In genomic region chr2:31205613-31206012, GRCh38 we compare ENCODE assay signal across 22 cellular contexts. TPM values are rescaled to one million over a fixed set of nuclear protein-coding genes. Genes with fewer than 3 reads are reported as not detected.
DNase-seq lines count a peak whose midpoint lies in the region; ATAC-seq and TF ChIP-seq lines count a peak whose summit lies in the region.
"Had no signal": no experiment of that assay in that cellular context is flagged by ENCODE, and none has a peak within 500 bp of the region (broad histone marks: within the 10 kb centered on the region; RNA-seq: fewer than 3 reads in every experiment).

No MANE protein-coding gene starts in this region.

- peak overlapping the region; percentile 25 for H2AK5ac ChIP-seq in neuronal stem cell (ENCODE audit: low read depth, low read length)

- ATAC-seq in GM18517 (IDR thresholded peaks at IDR 0.05; ENCODE audit: unreplicated experiment) = no peak
- no peak for ATAC-seq in stimulated activated naive CD8-positive, alpha-beta T cell treated with anti-CD3 and anti-CD28 coated beads, Interleukin-15, Interleukin-2, amounts not matched to agents 100 U/mL and 50 U/mL, for 24 hours
- ATAC-seq: A549, GM12878 had no signal

- H3K27ac ChIP-seq in MM.1S (ENCODE audit: low read length) (no peak overlapping the region), neuronal stem cell (replicated peaks; ENCODE audit: low read length) (no peak overlapping the region)
- H3K27ac ChIP-seq: A549; BLaER1 treated with 17β-estradiol and CSF1 and Interleukin-3, amounts not matched to agents 10 nM and 100 nM had no signal

- H3K4me1 Mint-ChIP-seq in activated CD4-positive, alpha-beta T cell treated with anti-CD3 and anti-CD28 coated beads, Interleukin-2, amount 10 ng/mL, durations not matched to agents 24 days and 14 days = no peaks in the 10 kb centered on the region
- H3K4me1 Mint-ChIP-seq: CD8-positive, alpha-beta memory T cell had no signal

- H3K4me3 ChIP-seq in MM.1S (ENCODE audit: low read length) = no peak overlapping the region
- no peak overlapping the region for H3K4me3 ChIP-seq in neuronal stem cell (ENCODE audit: low read length in 2 of 2)
- H3K4me3 ChIP-seq: A549; BLaER1 treated with 17β-estradiol and CSF1 and Interleukin-3, amounts not matched to agents 10 nM and 100 nM; GM12878; HAP-1 had no signal

- H3K4me1 ChIP-seq in MM.1S (ENCODE audit: low read length) (peaks cover 25% of the 10 kb centered on the region), neuronal stem cell (ENCODE audit: control insufficient read depth in 2 of 2, insufficient read depth in 1 of 2, low read depth in 1 of 2, low read length in 2 of 2) (peaks cover 0 to 8% of the 10 kb centered on the region in 2 donors)
- H3K4me1 ChIP-seq: A549, BE2C, HAP-1 had no signal

- H3K79me2 ChIP-seq in MM.1S (ENCODE audit: low read length) = no peaks in the 10 kb centered on the region

- H3K18ac ChIP-seq in neuronal stem cell (ENCODE audit: low read length) = peak overlapping the region; percentile 54

- no peak overlapping the region for H2BK5ac ChIP-seq in neuronal stem cell (ENCODE audit: low read length)

- no peak overlapping the region for H4K91ac ChIP-seq in neuronal stem cell (ENCODE audit: low read depth, low read length, poor library complexity)

- H3K4ac ChIP-seq in neuronal stem cell (ENCODE audit: low read length) = no peak overlapping the region

- H3F3A ChIP-seq in MM.1S (ENCODE audit: insufficient read depth, low read length) = peaks cover 9% of the 10 kb centered on the region; the same call in 1 of the 2 replicates

- H3K9me3 Mint-ChIP-seq in activated CD4-positive, alpha-beta T cell treated with anti-CD3 and anti-CD28 coated beads, Interleukin-2, amount 10 ng/mL, durations not matched to agents 24 days and 14 days = no peaks in the 10 kb centered on the region
- H3K9me3 Mint-ChIP-seq: CD14-positive monocyte; CD4-positive, alpha-beta T cell; CD8-positive, alpha-beta memory T cell; HFFc6 had no signal

- no peak overlapping the region for H2AFZ ChIP-seq in MM.1S (ENCODE audit: low read length)
- no peak overlapping the region for H2AFZ ChIP-seq in neuronal stem cell (ENCODE audit: low read length)

- H2BK15ac ChIP-seq in neuronal stem cell (ENCODE audit: low read length) = no peak overlapping the region

- intact Hi-C loops in activated CD4-positive, alpha-beta T cell treated with anti-CD3 and anti-CD28 coated beads, Interleukin-2, amount 10 ng/mL, durations not matched to agents 24 days and 14 days (cut with micrococcal nuclease) = no loop called here

- H2BK120ac ChIP-seq in neuronal stem cell (ENCODE audit: low read depth, low read length) = no peak overlapping the region

- H3K36me3 ChIP-seq in MM.1S (replicated peaks; ENCODE audit: insufficient read depth, low read length) (no peaks in the 10 kb centered on the region), neuronal stem cell (replicated peaks in 1 of 2; ENCODE audit: control insufficient read depth in 2 of 2, insufficient read depth in 2 of 2, low read length in 2 of 2) (no peaks in the 10 kb centered on the region)
- H3K36me3 ChIP-seq: BE2C; BLaER1 treated with 17β-estradiol and CSF1 and Interleukin-3, amounts not matched to agents 10 nM and 100 nM; HAP-1 had no signal

- WGBS in neuronal stem cell (ENCODE audit: extremely low coverage in 2 of 2, insufficient read length in 2 of 2, insufficient replicate concordance in 1 of 2), 2 donors = no CpG with 5 or more reads among the region's 3 CpGs

- no peak overlapping the region for H4K8ac ChIP-seq in neuronal stem cell (ENCODE audit: low read depth, low read length)

- H3K9ac ChIP-seq in MM.1S (ENCODE audit: low read length) = no peak overlapping the region
- no peak overlapping the region for H3K9ac ChIP-seq in neuronal stem cell (ENCODE audit: low read depth, low read length, poor library complexity)
- H3K9ac ChIP-seq: BLaER1 treated with 17β-estradiol and CSF1 and Interleukin-3, amounts not matched to agents 10 nM and 100 nM had no signal

- no peak overlapping the region for H3K4me3 Mint-ChIP-seq in activated CD4-positive, alpha-beta T cell treated with anti-CD3 and anti-CD28 coated beads, Interleukin-2, amount 10 ng/mL, durations not matched to agents 24 days and 14 days
- H3K4me3 Mint-ChIP-seq: CD14-positive monocyte; CD4-positive, alpha-beta T cell; CD8-positive, alpha-beta memory T cell; HFFc6 had no signal

- H3K27me3 ChIP-seq in MM.1S (replicated peaks; ENCODE audit: insufficient read depth, low read length) = no peaks in the 10 kb centered on the region
- H3K27me3 ChIP-seq in neuronal stem cell (ENCODE audit: control insufficient read depth in 3 of 3, insufficient read depth in 3 of 3, low read depth in 1 of 3, low read length in 3 of 3) = peaks cover 0 to 11% (median 0%) of the 10 kb centered on the region in 3 experiments
- H3K27me3 ChIP-seq: BE2C; BLaER1 treated with 17β-estradiol and CSF1 and Interleukin-3, amounts not matched to agents 10 nM and 100 nM had no signal

- H2BK12ac ChIP-seq in neuronal stem cell (ENCODE audit: low read length) = no peak overlapping the region

- peak; percentile 37 for DNase-seq in activated CD4-positive, alpha-beta T cell treated with anti-CD3 and anti-CD28 coated beads, Interleukin-2, amount 10 ng/mL, durations not matched to agents 24 days and 14 days
- DNase-seq in activated CD4-positive, alpha-beta T cell treated with anti-CD3 and anti-CD28 coated beads for 1 hour = no peak
- DNase-seq in MM.1S (peak; percentile 1), neuronal stem cell (ENCODE audit: low spot score) (no peak), MV-4-11 (lab: John Stamatoyannopoulos, UW) (no peak)
- no peak for DNase-seq in stimulated activated naive CD8-positive, alpha-beta T cell treated with anti-CD3 and anti-CD28 coated beads, Interleukin-15, Interleukin-2, amounts not matched to agents 100 U/mL and 50 U/mL, for 24 hours
- DNase-seq: 8988T; ACHN; AML-193; BE2C; CD4-positive, alpha-beta T cell; CD8-positive, alpha-beta memory T cell; EL; GDM1; GOT3; HFFc6 had no signal

- H3K36me3 Mint-ChIP-seq in activated CD4-positive, alpha-beta T cell treated with anti-CD3 and anti-CD28 coated beads, Interleukin-2, amount 10 ng/mL, durations not matched to agents 24 days and 14 days (ENCODE audit: low read depth) = no peaks in the 10 kb centered on the region
- H3K36me3 Mint-ChIP-seq: CD14-positive monocyte; CD8-positive, alpha-beta memory T cell had no signal

- H3K79me1 ChIP-seq in neuronal stem cell (ENCODE audit: low read depth, low read length) = no peaks in the 10 kb centered on the region

- H4K20me1 ChIP-seq in MM.1S (ENCODE audit: insufficient read depth, low read length) = no peaks in the 10 kb centered on the region
- H4K20me1 ChIP-seq: BLaER1 treated with 17β-estradiol and CSF1 and Interleukin-3, amounts not matched to agents 10 nM and 100 nM had no signal

- no peak for TF ChIP-seq CTCF in MM.1S (IDR thresholded peaks at IDR 0.05; ENCODE audit: low read length)

- no peaks in the 10 kb centered on the region for H3K9me2 ChIP-seq in MM.1S (replicated peaks; ENCODE audit: insufficient read depth, low read length)

- H3K23ac ChIP-seq in neuronal stem cell (ENCODE audit: low read depth, low read length, poor library complexity) = no peak overlapping the region

- no peak overlapping the region for H3K27ac Mint-ChIP-seq in activated CD4-positive, alpha-beta T cell treated with anti-CD3 and anti-CD28 coated beads, Interleukin-2, amount 10 ng/mL, durations not matched to agents 24 days and 14 days
- H3K27ac Mint-ChIP-seq: CD14-positive monocyte; CD4-positive, alpha-beta T cell; HFFc6 had no signal

- H3K14ac ChIP-seq in neuronal stem cell (ENCODE audit: low read length) = no peak overlapping the region

- H3K4me2 ChIP-seq in MM.1S (ENCODE audit: low read depth, low read length) = no peak overlapping the region
- no peak overlapping the region for H3K4me2 ChIP-seq in neuronal stem cell (ENCODE audit: insufficient read depth, low read length, poor library complexity, severe bottlenecking)
- H3K4me2 ChIP-seq: A549 had no signal

- no peaks in the 10 kb centered on the region for H3K9me3 ChIP-seq in MM.1S (replicated peaks; ENCODE audit: insufficient read depth, low read length)
- peaks cover 0 to 2% of the 10 kb centered on the region in 2 donors for H3K9me3 ChIP-seq in neuronal stem cell (replicated peaks in 1 of 2; ENCODE audit: control insufficient read depth in 2 of 2, insufficient read depth in 1 of 2, low read depth in 1 of 2, low read length in 2 of 2)
- H3K9me3 ChIP-seq: A549; BE2C; BLaER1 treated with 17β-estradiol and CSF1 and Interleukin-3, amounts not matched to agents 10 nM and 100 nM; HAP-1 had no signal

- H3K27me3 Mint-ChIP-seq in activated CD4-positive, alpha-beta T cell treated with anti-CD3 and anti-CD28 coated beads, Interleukin-2, amount 10 ng/mL, durations not matched to agents 24 days and 14 days = no peaks in the 10 kb centered on the region
- H3K27me3 Mint-ChIP-seq: CD4-positive, alpha-beta T cell had no signal

RNA-seq across cellular contexts. Expression of gene CAPN14, which starts 11.7 kb away (rescaled TPM):
- 0.07 and 0.12 TPM in 2 replicates for total RNA-seq in activated CD4-positive, alpha-beta T cell treated with anti-CD3 and anti-CD28 coated beads, Interleukin-2, amount 10 ng/mL, durations not matched to agents 24 days and 14 days
- polyA plus RNA-seq in neuronal stem cell (2013, experiment 1 of 2) = 0.06 TPM
- polyA plus RNA-seq in neuronal stem cell (2013, experiment 2 of 2) = 0.06 TPM
- polyA plus RNA-seq: CD14-positive monocyte had no signal

RNA-seq across cellular contexts. Expression of gene EHD3, which starts 28.3 kb away (rescaled TPM):
- 1.3 and 1.5 TPM in 2 replicates for total RNA-seq in activated CD4-positive, alpha-beta T cell treated with anti-CD3 and anti-CD28 coated beads, Interleukin-2, amount 10 ng/mL, durations not matched to agents 24 days and 14 days
- polyA plus RNA-seq in neuronal stem cell (2013, experiment 1 of 2) = 5.0 TPM
- 4.7 TPM for polyA plus RNA-seq in neuronal stem cell (2013, experiment 2 of 2)

Comparison
In these comparisons a context has a peak if more than half of its experiments do, and no peak if none do; other contexts are left out.
1. DNase-seq: peak in activated CD4-positive, alpha-beta T cell treated with anti-CD3 and anti-CD28 coated beads, Interleukin-2, amount 10 ng/mL, durations not matched to agents 24 days and 14 days (single experiment) and MM.1S (single experiment); none in activated CD4-positive, alpha-beta T cell treated with anti-CD3 and anti-CD28 coated beads for 1 hour (single experiment), neuronal stem cell (single experiment), MV-4-11 (single experiment) and stimulated activated naive CD8-positive, alpha-beta T cell treated with anti-CD3 and anti-CD28 coated beads, Interleukin-15, Interleukin-2, amounts not matched to agents 100 U/mL and 50 U/mL, for 24 hours (single experiment).